Comparison of ENCODE assay signal across 1 cellular context in genomic region chr14:93954516-93954830, GRCh38.
TF ChIP-seq lines count a peak whose summit lies in the region.

No MANE protein-coding gene starts in this region.

TF ChIP-seq in HepG2, 621 proteins besides CTCF, POLR2A, EP300 and RAD21:
- no peak for TF ChIP-seq ZBTB40 (IDR thresholded peaks at IDR 0.05)
- no peak for TF ChIP-seq ZBTB40 (CRISPR knock-in tag; IDR thresholded peaks at IDR 0.05)
- 0 out of 2 replicates have a peak, but pooled peaks have one; percentile 13 for TF ChIP-seq ZNF263 (CRISPR knock-in tag; IDR thresholded peaks at IDR 0.05)
- TF ChIP-seq ZIK1 (CRISPR knock-in tag; IDR thresholded peaks at IDR 0.05; ENCODE audit: borderline replicate concordance, low read depth): no peak
- TF ChIP-seq ZSCAN30 (CRISPR knock-in tag; IDR thresholded peaks at IDR 0.05): no peak
